ENCODE assay signal across 2 cellular contexts in the genomic region with DNA sequence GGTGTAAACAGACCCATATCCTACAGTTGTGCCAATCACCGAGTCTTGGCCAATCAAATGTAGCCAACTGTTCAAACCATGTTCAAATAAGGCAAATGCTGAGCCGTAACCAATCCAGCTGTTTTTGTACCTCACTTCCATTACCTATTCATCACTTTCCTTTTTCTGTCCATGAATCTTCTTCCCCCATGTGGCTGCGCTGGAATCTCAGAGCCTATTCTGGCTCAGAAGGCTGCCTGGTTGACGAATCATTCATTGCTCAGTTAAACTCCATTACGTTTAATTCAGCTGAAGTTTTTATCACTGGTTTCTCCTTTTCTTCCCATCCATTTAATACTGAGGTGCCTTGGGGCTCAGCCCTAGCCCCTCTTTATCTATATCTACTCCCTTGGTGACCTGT.
TF ChIP-seq lines count a peak whose summit lies in the region.

No MANE protein-coding gene starts in this region.

TF ChIP-seq in endothelial cell of umbilical vein, 7 proteins besides CTCF, POLR2A, EP300 and RAD21 (continued from another document):
- TF ChIP-seq MYC (IDR thresholded peaks at IDR 0.05; ENCODE audit: low read depth, low read length) (no peak), GATA2 (IDR thresholded peaks at IDR 0.05; ENCODE audit: insufficient read depth, insufficient read length, low read depth, low read length) (no peak), EZH2 (IDR thresholded peaks at IDR 0.05; ENCODE audit: borderline replicate concordance, low read depth, low read length, severe bottlenecking) (no peak), MAX (IDR thresholded peaks at IDR 0.05; ENCODE audit: insufficient read depth, insufficient read length) (no peak), JUN (IDR thresholded peaks at IDR 0.05; ENCODE audit: borderline replicate concordance, insufficient read depth, insufficient read length, low read depth) (no peak), POLR2AphosphoS5 (IDR thresholded peaks at IDR 0.05; ENCODE audit: insufficient read depth, low read depth, low read length) (no peak)

TF ChIP-seq in HepG2, 621 proteins besides CTCF, POLR2A, EP300 and RAD21:
- TF ChIP-seq, protein P1, sequence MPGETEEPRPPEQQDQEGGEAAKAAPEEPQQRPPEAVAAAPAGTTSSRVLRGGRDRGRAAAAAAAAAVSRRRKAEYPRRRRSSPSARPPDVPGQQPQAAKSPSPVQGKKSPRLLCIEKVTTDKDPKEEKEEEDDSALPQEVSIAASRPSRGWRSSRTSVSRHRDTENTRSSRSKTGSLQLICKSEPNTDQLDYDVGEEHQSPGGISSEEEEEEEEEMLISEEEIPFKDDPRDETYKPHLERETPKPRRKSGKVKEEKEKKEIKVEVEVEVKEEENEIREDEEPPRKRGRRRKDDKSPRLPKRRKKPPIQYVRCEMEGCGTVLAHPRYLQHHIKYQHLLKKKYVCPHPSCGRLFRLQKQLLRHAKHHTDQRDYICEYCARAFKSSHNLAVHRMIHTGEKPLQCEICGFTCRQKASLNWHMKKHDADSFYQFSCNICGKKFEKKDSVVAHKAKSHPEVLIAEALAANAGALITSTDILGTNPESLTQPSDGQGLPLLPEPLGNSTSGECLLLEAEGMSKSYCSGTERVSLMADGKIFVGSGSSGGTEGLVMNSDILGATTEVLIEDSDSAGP (CRISPR knock-in tag; IDR thresholded peaks at IDR 0.05; ENCODE audit: borderline replicate concordance): no peak
- TF ChIP-seq NR2F1 (CRISPR knock-in tag; IDR thresholded peaks at IDR 0.05): no peak
- no peak for TF ChIP-seq DRAP1 (CRISPR knock-in tag; IDR thresholded peaks at IDR 0.05)
- no peak for TF ChIP-seq RFX3 (CRISPR knock-in tag; IDR thresholded peaks at IDR 0.05)
- TF ChIP-seq MATR3 (CRISPR knock-in tag; IDR thresholded peaks at IDR 0.05): no peak
- no peak for TF ChIP-seq TBP (CRISPR knock-in tag; IDR thresholded peaks at IDR 0.05)
- TF ChIP-seq ZNF564 (CRISPR knock-in tag; IDR thresholded peaks at IDR 0.05): no peak
- TF ChIP-seq, protein P2, sequence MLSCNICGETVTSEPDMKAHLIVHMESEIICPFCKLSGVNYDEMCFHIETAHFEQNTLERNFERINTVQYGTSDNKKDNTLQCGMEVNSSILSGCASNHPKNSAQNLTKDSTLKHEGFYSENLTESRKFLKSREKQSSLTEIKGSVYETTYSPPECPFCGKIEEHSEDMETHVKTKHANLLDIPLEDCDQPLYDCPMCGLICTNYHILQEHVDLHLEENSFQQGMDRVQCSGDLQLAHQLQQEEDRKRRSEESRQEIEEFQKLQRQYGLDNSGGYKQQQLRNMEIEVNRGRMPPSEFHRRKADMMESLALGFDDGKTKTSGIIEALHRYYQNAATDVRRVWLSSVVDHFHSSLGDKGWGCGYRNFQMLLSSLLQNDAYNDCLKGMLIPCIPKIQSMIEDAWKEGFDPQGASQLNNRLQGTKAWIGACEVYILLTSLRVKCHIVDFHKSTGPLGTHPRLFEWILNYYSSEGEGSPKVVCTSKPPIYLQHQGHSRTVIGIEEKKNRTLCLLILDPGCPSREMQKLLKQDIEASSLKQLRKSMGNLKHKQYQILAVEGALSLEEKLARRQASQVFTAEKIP (CRISPR knock-in tag; IDR thresholded peaks at IDR 0.05; ENCODE audit: borderline replicate concordance): no peak
